17 cellular contexts compared by ENCODE assay signal in the genomic region with DNA sequence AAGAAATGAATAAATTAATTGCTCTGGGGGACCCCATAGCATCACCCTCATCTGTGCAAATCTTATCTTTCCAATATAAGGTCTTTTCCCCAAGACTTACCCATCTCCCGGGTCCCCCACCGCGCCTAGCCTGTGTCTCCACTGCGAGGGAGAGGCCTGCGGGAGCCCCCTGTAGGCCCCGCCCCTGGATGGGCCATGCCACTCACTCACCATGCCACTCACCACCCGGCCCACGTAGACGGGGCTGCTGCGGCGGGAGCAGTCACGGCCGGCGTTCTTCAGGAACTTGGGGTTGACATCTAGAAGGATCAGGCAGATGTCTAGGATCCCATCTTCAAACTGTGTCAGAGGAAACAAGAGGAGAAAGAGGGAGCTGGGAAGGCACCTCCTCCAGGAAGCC. TPM values are rescaled to one million over a fixed set of nuclear protein-coding genes. Genes with fewer than 3 reads are reported as not detected.
DNase-seq lines count a peak whose midpoint lies in the region; ATAC-seq and TF ChIP-seq lines count a peak whose summit lies in the region.
"Had no signal": no experiment of that assay in that cellular context is flagged by ENCODE, and none has a peak within 500 bp of the region (broad histone marks: within the 10 kb centered on the region; RNA-seq: fewer than 3 reads in every experiment).

No MANE protein-coding gene starts in this region.

- no peak for TF ChIP-seq POLR2A in upper lobe of left lung (IDR thresholded peaks at IDR 0.05)

- no peak for ATAC-seq in Right ventricle myocardium inferior
- ATAC-seq in upper lobe of left lung (ENCODE audit: low FRiP score in 2 of 2), result no peak
- ATAC-seq in GM21526 (IDR thresholded peaks at IDR 0.05; ENCODE audit: low FRiP score, unreplicated experiment), result no peak
- no peak for ATAC-seq in GM21528 (IDR thresholded peaks at IDR 0.05; ENCODE audit: low FRiP score, unreplicated experiment)
- ATAC-seq in HG02623 (IDR thresholded peaks at IDR 0.05; ENCODE audit: unreplicated experiment), result no peak
- ATAC-seq: Panc1 had no signal

- H3K36me3 ChIP-seq in right atrium auricular region, result peaks cover 87% of the 10 kb centered on the region
- peaks cover 9 to 78% (median 42%) of the 10 kb centered on the region in 4 donors for H3K36me3 ChIP-seq in upper lobe of left lung

- WGBS in upper lobe of left lung, 2 donors, result 89 to 93% methylated on average over 14 of the region's 14 CpGs

- DNase-seq in Right ventricle myocardium inferior (ENCODE audit: missing footprints) (peak; percentile 61), cardiac septum (ENCODE audit: low spot score) (no peak), coronary artery (ENCODE audit: low spot score) (no peak), right atrium auricular region (ENCODE audit: low spot score) (no peak), upper lobe of left lung (no peak)
- DNase-seq: 8988T, DND-41, GM23248, NCI-H1417 treated with DMSO at 0.1 percent for 48 hours, NCI-H187 treated with DMSO at 0.1 percent for 48 hours, NCI-H226, NCI-H526 treated with DMSO at 0.1 percent for 48 hours had no signal

- no peak for TF ChIP-seq CTCF in coronary artery (IDR thresholded peaks at IDR 0.05)
- TF ChIP-seq CTCF in right atrium auricular region (IDR thresholded peaks at IDR 0.05), result no peak
- TF ChIP-seq CTCF in upper lobe of left lung (IDR thresholded peaks at IDR 0.05), result no peak

- TF ChIP-seq EP300 in upper lobe of left lung (IDR thresholded peaks at IDR 0.05), result no peak

- H3K27me3 ChIP-seq in right atrium auricular region (no peaks in the 10 kb centered on the region), upper lobe of left lung (no peaks in the 10 kb centered on the region)

- H3K27ac ChIP-seq in coronary artery, result peak overlapping the region; percentile 53 to 76
- H3K27ac ChIP-seq in right atrium auricular region, result peak overlapping the region; percentile 14 to 53
- peak overlapping the region; percentile 5 to 64 (median 34) for H3K27ac ChIP-seq in upper lobe of left lung
- H3K27ac ChIP-seq: GM23248, KMS-11 had no signal

- H3K9me3 ChIP-seq in right atrium auricular region (no peaks in the 10 kb centered on the region), upper lobe of left lung (no peaks in the 10 kb centered on the region)

- H3K4me3 ChIP-seq in coronary artery (no peak overlapping the region), right atrium auricular region (no peak overlapping the region), upper lobe of left lung (no peak overlapping the region)
- H3K4me3 ChIP-seq: GM23248 had no signal

- intact Hi-C loops in Right ventricle myocardium inferior (cut with DNase I), result no loop called here
- intact Hi-C loops in cardiac septum (cut with DNase I), result no loop called here

- peaks cover 0 to 58% of the 10 kb centered on the region in 2 donors for H3K4me1 ChIP-seq in right atrium auricular region
- peaks cover 49 to 66% (median 59%) of the 10 kb centered on the region in 4 donors for H3K4me1 ChIP-seq in upper lobe of left lung

RNA-seq across cellular contexts. Expression of gene TGM2, which starts 17.3 kb away (rescaled TPM):
- total RNA-seq in Right ventricle myocardium inferior (581 TPM), cardiac septum (792 TPM), right atrium auricular region (1,000 to 10,000 TPM in 1 of 2 donors, 100 to 1,000 TPM in 1; 680 to 1,303 TPM), upper lobe of left lung (100 to 1,000 TPM in 5 of 6 donors, 10 to 100 TPM in 1; 98.7 to 469 (median 290) TPM)
